ENCODE assay signal across 9 cellular contexts in genomic region chr16:25413133-25413532, GRCh38.
"Had no signal": no experiment of that assay in that cellular context is flagged by ENCODE, and none has a peak within 500 bp of the region (broad histone marks: within the 10 kb centered on the region; RNA-seq: fewer than 3 reads in every experiment).

No MANE protein-coding gene starts in this region.

- ATAC-seq: GM23338, K562 had no signal

- H2AFZ ChIP-seq: GM23338 had no signal

- H3K27ac ChIP-seq: HL-60 had no signal

- H3K4me3 ChIP-seq: GM23338, K562 had no signal

- H3K4me2 ChIP-seq: GM23338 had no signal

- DNase-seq: H9, HCEC 1CT, IMR-90, KG1 had no signal

- FAIRE-seq: H1, H54, K562 had no signal
